In the genomic region with DNA sequence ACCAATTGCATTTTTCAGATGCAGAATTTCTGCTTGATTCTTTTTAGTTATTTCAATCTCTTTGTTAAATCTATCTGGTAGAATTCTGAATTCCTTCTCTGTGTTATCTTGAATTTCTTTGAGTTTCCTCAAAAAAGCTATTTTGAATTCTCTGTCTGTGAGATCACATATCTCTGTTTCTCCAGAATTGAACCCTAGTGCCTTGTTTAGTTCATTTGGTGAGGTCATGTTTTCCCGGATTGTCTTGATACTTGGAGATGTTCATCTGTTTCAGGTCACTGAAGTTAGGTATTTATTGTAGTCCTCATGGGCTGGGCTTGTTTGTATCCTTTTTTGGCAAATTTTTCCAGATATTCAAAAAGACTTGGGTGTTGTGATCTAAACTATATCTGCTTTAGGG, we compare ENCODE assay signal across 23 cellular contexts.
"Had no signal": no experiment of that assay in that cellular context is flagged by ENCODE, and none has a peak within 500 bp of the region (broad histone marks: within the 10 kb centered on the region; RNA-seq: fewer than 3 reads in every experiment).

No MANE protein-coding gene starts in this region.

- H3K36me3 ChIP-seq: stomach, suprapubic skin, thoracic aorta, thyroid gland, tibial artery, tibial nerve, upper lobe of left lung, upper lobe of right lung, uterus, vagina had no signal

- H3K4me3 ChIP-seq: stomach, suprapubic skin, testis, thoracic aorta, thyroid gland, tibial artery, tibial nerve, transverse colon, upper lobe of left lung, upper lobe of right lung, uterus, vagina had no signal

- H3K9me3 ChIP-seq: stomach, suprapubic skin, testis, thoracic aorta, thyroid gland, tibial artery, tibial nerve, transverse colon, upper lobe of left lung, upper lobe of right lung, uterus, vagina had no signal

- DNase-seq: stimulated activated CD4-positive, alpha-beta T cell treated with anti-CD3 and anti-CD28 coated beads, Interleukin-2, amount 100 ng/mL, for 48 hours; stimulated activated CD4-positive, alpha-beta T cell treated with anti-CD3 and anti-CD28 coated beads, Interleukin-4, amount 100 ng/mL, for 1 hour; stimulated activated CD4-positive, alpha-beta T cell treated with anti-CD3 and anti-CD28 coated beads, Interleukin-4, amount 100 ng/mL, for 24 hours; stimulated activated CD4-positive, alpha-beta T cell treated with anti-CD3 and anti-CD28 coated beads, Interleukin-4, amount 100 ng/mL, for 4 hours; stimulated activated CD8-positive, alpha-beta memory T cell treated with anti-CD3 and anti-CD28 coated beads, Interleukin-4, amount 100 ng/mL, for 48 hours; stimulated activated naive B cell treated with anti-CD40 and anti-IgM and Interleukin-4, amounts not matched to agents 10 μg/mL and 1 μg/mL and 100 μg/mL, for 72 hours; stimulated activated naive CD4-positive, alpha-beta T cell; stimulated activated naive CD4-positive, alpha-beta T cell treated with Interleukin-2 at 50 U/mL for 16 hours; stimulated activated naive CD8-positive, alpha-beta T cell treated with anti-CD3 and anti-CD28 coated beads, Interleukin-15, amount 100 ng/mL, for 72 hours; stimulated activated naive CD8-positive, alpha-beta T cell treated with anti-CD3 and anti-CD28 coated beads, Interleukin-15, Interleukin-2, amounts not matched to agents 100 U/mL and 50 U/mL, for 24 hours; stomach; substantia nigra; testis; thyroid gland; tibial artery; transverse colon; upper lobe of left lung; upper lobe of right lung; uterus had no signal

- H3K27me3 ChIP-seq: stomach, suprapubic skin, testis, thyroid gland, tibial artery, tibial nerve, transverse colon, upper lobe of left lung, upper lobe of right lung, uterus, vagina had no signal

- H3K27ac ChIP-seq: stomach, suprapubic skin, testis, thoracic aorta, thyroid gland, tibial artery, tibial nerve, transverse colon, upper lobe of left lung, upper lobe of right lung, uterus, vagina had no signal
